18 cellular contexts compared by ENCODE assay signal in the genomic region with DNA sequence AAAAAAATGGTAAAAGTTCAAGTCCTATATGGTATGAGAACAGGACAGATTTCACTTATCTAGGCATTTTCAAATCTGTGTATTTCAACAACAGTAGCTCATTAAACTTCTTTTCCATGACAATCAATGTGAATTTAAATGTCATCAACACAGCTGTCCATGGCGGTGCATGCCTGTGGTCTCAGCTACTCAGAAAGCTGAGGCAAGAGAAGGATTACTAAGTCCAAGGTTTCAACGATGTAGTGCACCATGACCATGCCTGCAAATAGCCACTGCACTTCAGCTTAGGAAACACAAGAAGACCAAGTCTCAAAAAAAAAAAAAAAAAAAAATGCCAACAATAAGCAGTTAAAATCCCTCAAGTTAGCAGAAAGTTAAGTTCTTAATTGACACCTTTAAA.
"Had no signal": no experiment of that assay in that cellular context is flagged by ENCODE, and none has a peak within 500 bp of the region (broad histone marks: within the 10 kb centered on the region; RNA-seq: fewer than 3 reads in every experiment).

No MANE protein-coding gene starts in this region.

- DNase-seq: activated CD4-positive, alpha-beta T cell treated with anti-CD3 and anti-CD28 coated beads for 1 hour; activated CD4-positive, alpha-beta T cell treated with anti-CD3 and anti-CD28 coated beads, Interleukin-2, amount 50 U/mL, for 48 hours; activated CD8-positive, alpha-beta memory T cell treated with anti-CD3 and anti-CD28 coated beads, Interleukin-2, amount 10 ng/mL, durations not matched to agents 7 days and 5 days; activated naive CD4-positive, alpha-beta T cell treated with anti-CD3 and anti-CD28 coated beads, Interleukin-2, amount 10 ng/mL, durations not matched to agents 7 days and 5 days; activated T-cell treated with anti-CD3 and anti-CD28 coated beads, Interleukin-2, amount 50 U/mL, for 1 hour; caudate nucleus; gastrocnemius medialis; heart left ventricle; left colon; lower lobe of right lung; naive thymus-derived CD4-positive, alpha-beta T cell; stimulated activated naive CD4-positive, alpha-beta T cell; substantia nigra had no signal

- H3K9me3 ChIP-seq: gastrocnemius medialis, heart left ventricle, lower lobe of right lung, tibial nerve, vagina had no signal

- H3K4me3 ChIP-seq: coronary artery, gastrocnemius medialis, heart left ventricle, lower lobe of right lung, tibial nerve, vagina had no signal

- H3K4me1 ChIP-seq: gastrocnemius medialis, heart left ventricle, lower lobe of right lung, vagina had no signal

- H3K4me3 Mint-ChIP-seq: activated CD8-positive, alpha-beta memory T cell treated with anti-CD3 and anti-CD28 coated beads, Interleukin-2, amount 10 ng/mL, durations not matched to agents 7 days and 5 days; activated naive CD4-positive, alpha-beta T cell treated with anti-CD3 and anti-CD28 coated beads, Interleukin-2, amount 10 ng/mL, durations not matched to agents 7 days and 5 days; naive thymus-derived CD4-positive, alpha-beta T cell had no signal

- H3K36me3 Mint-ChIP-seq: activated CD8-positive, alpha-beta memory T cell treated with anti-CD3 and anti-CD28 coated beads, Interleukin-2, amount 10 ng/mL, durations not matched to agents 7 days and 5 days; activated naive CD4-positive, alpha-beta T cell treated with anti-CD3 and anti-CD28 coated beads, Interleukin-2, amount 10 ng/mL, durations not matched to agents 7 days and 5 days; naive thymus-derived CD4-positive, alpha-beta T cell had no signal

- ATAC-seq: activated CD8-positive, alpha-beta memory T cell treated with anti-CD3 and anti-CD28 coated beads, Interleukin-2, amount 10 ng/mL, durations not matched to agents 7 days and 5 days; gastrocnemius medialis; heart left ventricle; left colon; lower lobe of right lung; naive thymus-derived CD4-positive, alpha-beta T cell had no signal

- H3K27me3 ChIP-seq: gastrocnemius medialis, heart left ventricle, tibial nerve, vagina had no signal

- H3K36me3 ChIP-seq: gastrocnemius medialis, heart left ventricle, lower lobe of right lung, tibial nerve, vagina had no signal

- H3K27ac Mint-ChIP-seq: activated CD8-positive, alpha-beta memory T cell treated with anti-CD3 and anti-CD28 coated beads, Interleukin-2, amount 10 ng/mL, durations not matched to agents 7 days and 5 days; activated naive CD4-positive, alpha-beta T cell treated with anti-CD3 and anti-CD28 coated beads, Interleukin-2, amount 10 ng/mL, durations not matched to agents 7 days and 5 days; activated T-helper 2 cell treated with anti-CD3 and anti-CD28 coated beads, Interferon-gamma antibody, Interleukin-2, Interleukin-4, amounts not matched to agents 10 μg/mL and 5 μg/mL and 100 μg/mL, durations not matched to agents 14 hours and 24 hours and 36 hours; naive thymus-derived CD4-positive, alpha-beta T cell had no signal

- H3K27ac ChIP-seq: gastrocnemius medialis, heart left ventricle, lower lobe of right lung, tibial nerve, vagina, VCaP had no signal

- H3K27me3 Mint-ChIP-seq: activated CD8-positive, alpha-beta memory T cell treated with anti-CD3 and anti-CD28 coated beads, Interleukin-2, amount 10 ng/mL, durations not matched to agents 7 days and 5 days; activated naive CD4-positive, alpha-beta T cell treated with anti-CD3 and anti-CD28 coated beads, Interleukin-2, amount 10 ng/mL, durations not matched to agents 7 days and 5 days; naive thymus-derived CD4-positive, alpha-beta T cell had no signal

- H3K9me3 Mint-ChIP-seq: activated naive CD4-positive, alpha-beta T cell treated with anti-CD3 and anti-CD28 coated beads, Interleukin-2, amount 10 ng/mL, durations not matched to agents 7 days and 5 days; activated T-helper 2 cell treated with anti-CD3 and anti-CD28 coated beads, Interferon-gamma antibody, Interleukin-2, Interleukin-4, amounts not matched to agents 10 μg/mL and 5 μg/mL and 100 μg/mL, durations not matched to agents 14 hours and 24 hours and 36 hours had no signal

- H3K4me1 Mint-ChIP-seq: activated CD8-positive, alpha-beta memory T cell treated with anti-CD3 and anti-CD28 coated beads, Interleukin-2, amount 10 ng/mL, durations not matched to agents 7 days and 5 days; activated naive CD4-positive, alpha-beta T cell treated with anti-CD3 and anti-CD28 coated beads, Interleukin-2, amount 10 ng/mL, durations not matched to agents 7 days and 5 days; naive thymus-derived CD4-positive, alpha-beta T cell had no signal
